ENCODE assay signal across 14 cellular contexts in the genomic region with DNA sequence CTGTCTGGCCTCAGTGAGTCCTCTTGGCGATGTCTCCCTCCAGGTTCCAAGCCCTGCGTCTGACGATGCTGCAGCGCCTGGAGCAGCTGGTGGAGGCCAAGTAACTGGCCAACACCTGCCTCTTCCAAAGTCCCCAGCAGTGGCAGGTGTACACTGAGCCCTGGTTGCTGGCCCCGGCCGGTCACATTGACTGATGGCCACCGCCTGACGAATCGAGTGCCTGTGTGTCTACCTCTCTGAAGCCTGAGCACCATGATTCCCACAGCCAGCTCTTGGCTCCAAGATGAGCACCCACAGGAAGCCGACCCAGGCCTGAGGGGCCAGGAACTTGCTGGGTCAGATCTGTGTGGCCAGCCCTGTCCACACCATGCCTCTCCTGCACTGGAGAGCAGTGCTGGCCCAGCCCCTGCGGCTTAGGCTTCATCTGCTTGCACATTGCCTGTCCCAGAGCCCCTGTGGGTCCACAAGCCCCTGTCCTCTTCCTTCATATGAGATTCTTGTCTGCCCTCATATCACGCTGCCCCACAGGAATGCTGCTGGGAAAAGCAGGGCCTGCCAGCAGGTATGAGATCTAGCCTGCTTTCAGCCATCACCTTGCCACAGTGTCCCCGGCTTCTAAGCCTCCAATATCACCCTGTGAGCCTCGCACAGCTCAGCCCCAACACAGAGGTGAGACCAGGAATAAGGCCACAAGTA. TPM values are rescaled to one million over a fixed set of nuclear protein-coding genes. Genes with fewer than 3 reads are reported as not detected.
DNase-seq lines count a peak whose midpoint lies in the region; TF ChIP-seq lines count a peak whose summit lies in the region.
"Had no signal": no experiment of that assay in that cellular context is flagged by ENCODE, and none has a peak within 500 bp of the region (broad histone marks: within the 10 kb centered on the region; RNA-seq: fewer than 3 reads in every experiment).

No MANE protein-coding gene starts in this region.

- no peaks in the 10 kb centered on the region for H3K27me3 ChIP-seq in transverse colon
- H3K27me3 ChIP-seq: hepatocyte had no signal

- TF ChIP-seq CTCF in nephron progenitor cell (IDR thresholded peaks at IDR 0.05) (no peak), transverse colon (IDR thresholded peaks at IDR 0.05) (no peak)

- in situ Hi-C loops in transverse colon (cut with MboI; ENCODE audit: low pct_ligation_motif_present in 1 of 4, low pct_unique_long_range_greater_than_20kb in 1 of 4, low sequenced_read_pairs in 3 of 4) = no loop called here

- no peak overlapping the region for H3K4me3 ChIP-seq in transverse colon
- H3K4me3 ChIP-seq: hepatocyte had no signal

- no peaks in the 10 kb centered on the region for H3K9me3 Mint-ChIP-seq in nephron progenitor cell
- no peaks in the 10 kb centered on the region for H3K9me3 Mint-ChIP-seq in activated T-helper 2 cell treated with anti-CD3 and anti-CD28 coated beads, Interferon-gamma antibody, Interleukin-2, Interleukin-4, amounts not matched to agents 10 μg/mL and 5 μg/mL and 100 μg/mL, durations not matched to agents 14 hours and 24 hours and 36 hours

- peaks cover 55% of the 10 kb centered on the region for H3K4me1 Mint-ChIP-seq in nephron progenitor cell
- peaks cover 21% of the 10 kb centered on the region for H3K4me1 Mint-ChIP-seq in activated T-helper 2 cell treated with anti-CD3 and anti-CD28 coated beads, Interferon-gamma antibody, Interleukin-2, Interleukin-4, amounts not matched to agents 10 μg/mL and 5 μg/mL and 100 μg/mL, durations not matched to agents 14 hours and 24 hours and 36 hours (ENCODE audit: low read depth)

- peak overlapping the region; percentile 66 for H3K27ac Mint-ChIP-seq in nephron progenitor cell
- no peak overlapping the region for H3K27ac Mint-ChIP-seq in activated T-helper 2 cell treated with anti-CD3 and anti-CD28 coated beads, Interferon-gamma antibody, Interleukin-2, Interleukin-4, amounts not matched to agents 10 μg/mL and 5 μg/mL and 100 μg/mL, durations not matched to agents 14 hours and 24 hours and 36 hours

- H3K4me1 ChIP-seq in transverse colon = peaks cover 14 to 40% (median 20%) of the 10 kb centered on the region in 4 donors

- intact Hi-C loops in transverse colon (cut with DNase I; ENCODE audit: low total_unique reads) = no loop called here
- intact Hi-C loops in activated T-helper 2 cell treated with anti-CD3 and anti-CD28 coated beads, Interferon-gamma antibody, Interleukin-2, Interleukin-4, amounts not matched to agents 10 μg/mL and 5 μg/mL and 100 μg/mL, durations not matched to agents 14 hours and 24 hours and 36 hours (cut with micrococcal nuclease) = no loop called here

- WGBS in transverse colon (ENCODE audit: low coverage in 1 of 2), 2 donors = 95% methylated on average over 14 of the region's 14 CpGs; no CpG with 5 or more reads in 1 of the 2 donors

- H3K27ac ChIP-seq in transverse colon = peak overlapping the region; percentile 23 to 86 (median 58)
- H3K27ac ChIP-seq: hepatocyte had no signal

- no peaks in the 10 kb centered on the region for H3K9me3 ChIP-seq in transverse colon

- peaks cover 3% of the 10 kb centered on the region for H3K36me3 Mint-ChIP-seq in nephron progenitor cell (ENCODE audit: low read depth)
- no peaks in the 10 kb centered on the region for H3K36me3 Mint-ChIP-seq in activated T-helper 2 cell treated with anti-CD3 and anti-CD28 coated beads, Interferon-gamma antibody, Interleukin-2, Interleukin-4, amounts not matched to agents 10 μg/mL and 5 μg/mL and 100 μg/mL, durations not matched to agents 14 hours and 24 hours and 36 hours (ENCODE audit: low read depth)

- no peak for TF ChIP-seq EP300 in transverse colon (IDR thresholded peaks at IDR 0.05; ENCODE audit: low read depth)

- DNase-seq in activated CD8-positive, alpha-beta memory T cell treated with anti-CD3 and anti-CD28 coated beads, Interleukin-2, amount 50 U/mL, for 4 hours = peak; percentile 8
- no peak for DNase-seq in activated CD8-positive, alpha-beta memory T cell treated with anti-CD3 and anti-CD28 coated beads, Interleukin-2, amount 50 U/mL, for 48 hours
- DNase-seq in ecto neural progenitor cell (ENCODE audit: low spot score) = peak; percentile 39
- no peak for DNase-seq in nephron progenitor cell
- DNase-seq in transverse colon = no peak
- DNase-seq in activated T-helper 2 cell treated with anti-CD3 and anti-CD28 coated beads, Interferon-gamma antibody, Interleukin-2, Interleukin-4, amounts not matched to agents 10 μg/mL and 5 μg/mL and 100 μg/mL, durations not matched to agents 14 hours and 24 hours and 36 hours (ENCODE audit: low spot score) = no peak
- DNase-seq in D341Med (ENCODE audit: low spot score) = no peak
- no peak for DNase-seq in NCI-H510A (lab: John Stamatoyannopoulos, UW)
- DNase-seq: activated T-cell treated with anti-CD3 and anti-CD28 coated beads for 4 hours, amygdala, DMS153, MV-4-11, NCI-H510A treated with DMSO at 0.1 percent for 48 hours had no signal

- peaks cover 9% of the 10 kb centered on the region for H3K27me3 Mint-ChIP-seq in nephron progenitor cell (ENCODE audit: low read depth, poor library complexity)
- H3K27me3 Mint-ChIP-seq in activated T-helper 2 cell treated with anti-CD3 and anti-CD28 coated beads, Interferon-gamma antibody, Interleukin-2, Interleukin-4, amounts not matched to agents 10 μg/mL and 5 μg/mL and 100 μg/mL, durations not matched to agents 14 hours and 24 hours and 36 hours (ENCODE audit: low read depth) = peaks cover 16% of the 10 kb centered on the region

- no peak overlapping the region for H3K4me3 Mint-ChIP-seq in nephron progenitor cell
- no peak overlapping the region for H3K4me3 Mint-ChIP-seq in activated T-helper 2 cell treated with anti-CD3 and anti-CD28 coated beads, Interferon-gamma antibody, Interleukin-2, Interleukin-4, amounts not matched to agents 10 μg/mL and 5 μg/mL and 100 μg/mL, durations not matched to agents 14 hours and 24 hours and 36 hours (ENCODE audit: low read depth)

- no peaks in the 10 kb centered on the region for H3K36me3 ChIP-seq in transverse colon

- no peak for TF ChIP-seq POLR2A in transverse colon (IDR thresholded peaks at IDR 0.05)

RNA-seq across cellular contexts. Expression of a gene that starts 7.3 kb away (rescaled TPM):
- 10 to 100 TPM in 1 of 4 donors, 1 to 10 TPM in 3; 4.6 to 14.3 (median 9.5) TPM for total RNA-seq in transverse colon
- total RNA-seq in activated T-helper 2 cell treated with anti-CD3 and anti-CD28 coated beads, Interferon-gamma antibody, Interleukin-2, Interleukin-4, amounts not matched to agents 10 μg/mL and 5 μg/mL and 100 μg/mL, durations not matched to agents 14 hours and 24 hours and 36 hours = 24.6 and 25.6 TPM in 2 replicates

RNA-seq across cellular contexts. Expression of a gene that starts 14.8 kb away (rescaled TPM):
- total RNA-seq in transverse colon = 100 to 1,000 TPM in 2 of 4 donors, 10 to 100 TPM in 2; 14.6 to 109 (median 76.6) TPM
- total RNA-seq in activated T-helper 2 cell treated with anti-CD3 and anti-CD28 coated beads, Interferon-gamma antibody, Interleukin-2, Interleukin-4, amounts not matched to agents 10 μg/mL and 5 μg/mL and 100 μg/mL, durations not matched to agents 14 hours and 24 hours and 36 hours = 0.64 and 1.5 TPM in 2 replicates

RNA-seq across cellular contexts. Expression of a gene that starts 33.8 kb away (rescaled TPM):
- 10 to 100 TPM; 26.8 to 37.8 (median 27.5) TPM for total RNA-seq in transverse colon
- 0.66 and 1.7 TPM in 2 replicates for total RNA-seq in activated T-helper 2 cell treated with anti-CD3 and anti-CD28 coated beads, Interferon-gamma antibody, Interleukin-2, Interleukin-4, amounts not matched to agents 10 μg/mL and 5 μg/mL and 100 μg/mL, durations not matched to agents 14 hours and 24 hours and 36 hours

Comparison
In these comparisons a context has a peak if more than half of its experiments do, and no peak if none do; other contexts are left out.
1. DNase-seq: peak in activated CD8-positive, alpha-beta memory T cell treated with anti-CD3 and anti-CD28 coated beads, Interleukin-2, amount 50 U/mL, for 4 hours (single experiment) and ecto neural progenitor cell (single experiment); none in activated CD8-positive, alpha-beta memory T cell treated with anti-CD3 and anti-CD28 coated beads, Interleukin-2, amount 50 U/mL, for 48 hours (single experiment), nephron progenitor cell (single experiment), transverse colon (single experiment), activated T-helper 2 cell treated with anti-CD3 and anti-CD28 coated beads, Interferon-gamma antibody, Interleukin-2, Interleukin-4, amounts not matched to agents 10 μg/mL and 5 μg/mL and 100 μg/mL, durations not matched to agents 14 hours and 24 hours and 36 hours (single experiment), D341Med (single experiment) and NCI-H510A (single experiment).
2. RNA of a gene that starts 33.8 kb away (total RNA-seq): 26.8 to 37.8 TPM in transverse colon; 0.66 to 1.7 TPM in activated T-helper 2 cell treated with anti-CD3 and anti-CD28 coated beads, Interferon-gamma antibody, Interleukin-2, Interleukin-4, amounts not matched to agents 10 μg/mL and 5 μg/mL and 100 μg/mL, durations not matched to agents 14 hours and 24 hours and 36 hours; every median in the first group is over 10 times any median in the second.